9 cellular contexts compared by ENCODE assay signal in genomic region chr9:137407590-137408300, GRCh38. TPM values are rescaled to one million over a fixed set of nuclear protein-coding genes. Genes with fewer than 3 reads are reported as not detected.
A peak's percentile ranks its signal among the peaks of the same experiment; 100 is the strongest.
DNase-seq lines count a peak whose midpoint lies in the region; TF ChIP-seq lines count a peak whose summit lies in the region.
"Had no signal": no experiment of that assay in that cellular context is flagged by ENCODE, and none has a peak within 500 bp of the region (broad histone marks: within the 10 kb centered on the region; RNA-seq: fewer than 3 reads in every experiment).

No MANE protein-coding gene starts in this region.

- H3K9ac ChIP-seq in HUES48 (ENCODE audit: low read depth, low read length), result no peak overlapping the region

- WGBS in testis, 2 donors, result 3 to 15% methylated on average over 6 to 30 of the region's 31 CpGs

- DNase-seq in choroid plexus epithelial cell (ENCODE audit: low read depth) (peak; percentile 44), left kidney (ENCODE audit: low read depth, low spot score) (peak; percentile 38), testis (peak; percentile 81), COLO668 (lab: John Stamatoyannopoulos, UW; ENCODE audit: unreplicated experiment) (no peak), NCI-H446 treated with DMSO at 0.1 percent for 48 hours (lab: John Stamatoyannopoulos, UW) (no peak), KG1 (lab: John Stamatoyannopoulos, UW) (no peak), NCI-H2029 (lab: John Stamatoyannopoulos, UW) (no peak)

- intact Hi-C loops in testis (cut with DNase I; ENCODE audit: low total_unique reads), result loop anchor here (10.0 kb wide), 1 partner anchor 93 kb away; no protein-coding TSS in a partner anchor

- H3K36me3 ChIP-seq in HUES48 (ENCODE audit: control insufficient read depth, insufficient read depth, low read length), result no peaks in the 10 kb centered on the region
- H3K36me3 ChIP-seq in testis (ENCODE audit: low read depth, missing control alignments), result no peaks in the 10 kb centered on the region

- TF ChIP-seq CTCF in choroid plexus epithelial cell (conservative IDR thresholded peaks at IDR 0.05; ENCODE audit: low read depth, low read length) (no peak), testis (IDR thresholded peaks at IDR 0.05) (no peak)

- H3K9me3 ChIP-seq in HUES48 (ENCODE audit: control insufficient read depth, insufficient read depth, low read length), result no peaks in the 10 kb centered on the region
- no peaks in the 10 kb centered on the region for H3K9me3 ChIP-seq in testis

- H3K27me3 ChIP-seq in HUES48 (ENCODE audit: control insufficient read depth, insufficient read depth, low read length) (no peaks in the 10 kb centered on the region), testis (no peaks in the 10 kb centered on the region)

- no peaks in the 10 kb centered on the region for H3K4me1 ChIP-seq in HUES48 (ENCODE audit: control insufficient read depth, insufficient read depth, low read length)
- H3K4me1 ChIP-seq in testis, result peaks cover 38% of the 10 kb centered on the region

- H3K27ac ChIP-seq in HUES48 (ENCODE audit: low read depth, low read length) (no peak overlapping the region), testis (peak overlapping the region; percentile 84)

- 0 out of 2 replicates have a peak overlapping the region, but pooled peaks have one; percentile 52 for H3K4me3 ChIP-seq in HUES48 (ENCODE audit: low read depth, low read length)
- no peak overlapping the region for H3K4me3 ChIP-seq in choroid plexus epithelial cell (ENCODE audit: low read depth, low read length)
- peak overlapping the region; percentile 34 to 45 for H3K4me3 ChIP-seq in testis

- TF ChIP-seq POLR2A in testis (IDR thresholded peaks at IDR 0.05), result no peak

RNA-seq across cellular contexts. Expression of gene EXD3, which starts 15.2 kb away (rescaled TPM):
- 10 to 100 TPM; 15.5 to 24.5 TPM for total RNA-seq in testis
- 8.9 TPM for polyA plus RNA-seq in testis (ENCODE audit: insufficient read depth, low read depth, low replicate concordance)

RNA-seq across cellular contexts. Expression of gene NOXA1, which starts 15.4 kb away (rescaled TPM):
- total RNA-seq in testis, result 1 to 10 TPM; 4.6 to 8.0 TPM
- 2.5 TPM for polyA plus RNA-seq in testis (ENCODE audit: insufficient read depth, low read depth, low replicate concordance)

RNA-seq across cellular contexts. Expression of gene ENTPD8, which starts 33.4 kb away (rescaled TPM):
- total RNA-seq in testis, result 1 to 10 TPM; 2.0 to 2.2 TPM
- 0.37 TPM for polyA plus RNA-seq in testis (ENCODE audit: insufficient read depth, low read depth, low replicate concordance)
- total RNA-seq: activated naive CD8-positive, alpha-beta T cell treated with anti-CD3 and anti-CD28 coated beads for 36 hours had no signal

RNA-seq across cellular contexts. Expression of gene NSMF, which starts 51.4 kb away (rescaled TPM):
- 100 to 1,000 TPM in 1 of 2 donors, 10 to 100 TPM in 1; 81.7 to 105 TPM for total RNA-seq in testis
- polyA plus RNA-seq in testis (ENCODE audit: insufficient read depth, low read depth, low replicate concordance), result 42.5 TPM

Comparison
In these comparisons a context has a peak if more than half of its experiments do, and no peak if none do; other contexts are left out.
1. DNase-seq: peak in choroid plexus epithelial cell (single experiment), left kidney (single experiment) and testis (single experiment); none in COLO668 (single experiment), NCI-H446 treated with DMSO at 0.1 percent for 48 hours (single experiment), KG1 (single experiment) and NCI-H2029 (single experiment).